Comparison of ENCODE assay signal across 1 cellular context in genomic region chr7:50449881-50450690, GRCh38.
TF ChIP-seq lines count a peak whose summit lies in the region.

A gene with protein sequence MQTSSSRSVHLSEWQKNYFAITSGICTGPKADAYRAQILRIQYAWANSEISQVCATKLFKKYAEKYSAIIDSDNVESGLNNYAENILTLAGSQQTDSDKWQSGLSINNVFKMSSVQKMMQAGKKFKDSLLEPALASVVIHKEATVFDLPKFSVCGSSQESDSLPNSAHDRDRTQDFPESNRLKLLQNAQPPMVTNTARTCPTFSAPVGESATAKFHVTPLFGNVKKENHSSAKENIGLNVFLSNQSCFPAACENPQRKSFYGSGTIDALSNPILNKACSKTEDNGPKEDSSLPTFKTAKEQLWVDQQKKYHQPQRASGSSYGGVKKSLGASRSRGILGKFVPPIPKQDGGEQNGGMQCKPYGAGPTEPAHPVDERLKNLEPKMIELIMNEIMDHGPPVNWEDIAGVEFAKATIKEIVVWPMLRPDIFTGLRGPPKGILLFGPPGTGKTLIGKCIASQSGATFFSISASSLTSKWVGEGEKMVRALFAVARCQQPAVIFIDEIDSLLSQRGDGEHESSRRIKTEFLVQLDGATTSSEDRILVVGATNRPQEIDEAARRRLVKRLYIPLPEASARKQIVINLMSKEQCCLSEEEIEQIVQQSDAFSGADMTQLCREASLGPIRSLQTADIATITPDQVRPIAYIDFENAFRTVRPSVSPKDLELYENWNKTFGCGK (minus strand): TSS chr7:50450350. CDS start chr7:50447287, 3,063 bp downstream.

TF ChIP-seq in K562, 482 proteins besides CTCF, POLR2A, EP300 and RAD21 (continued from another document and continues in another):
- TF ChIP-seq CTCFL (IDR thresholded peaks at IDR 0.05; ENCODE audit: borderline replicate concordance, insufficient read depth, low read depth, low read length, poor library complexity, severe bottlenecking) (no peak), MIER1 (IDR thresholded peaks at IDR 0.05; ENCODE audit: low read depth) (no peak), SNIP1 (IDR thresholded peaks at IDR 0.05; ENCODE audit: low read depth) (no peak), DLX4 (CRISPR knock-in tag; IDR thresholded peaks at IDR 0.05) (no peak), RBFOX2 (IDR thresholded peaks at IDR 0.05; ENCODE audit: low read depth, low read length) (peak; percentile 87), HOXB6 (CRISPR knock-in tag; IDR thresholded peaks at IDR 0.05; ENCODE audit: borderline replicate concordance) (no peak), PCBP2 (IDR thresholded peaks at IDR 0.05; ENCODE audit: low read depth, low read length, poor library complexity, severe bottlenecking) (no peak), AFF1 (IDR thresholded peaks at IDR 0.05; ENCODE audit: low read depth in 1 of 2, partially characterized antibody in 2 of 2) (no peak), PYGO2 (tag; IDR thresholded peaks at IDR 0.05) (no peak), HMGXB4 (CRISPR knock-in tag; IDR thresholded peaks at IDR 0.05) (peak; percentile 75; the same call in 1 of the 2 replicates), HDAC1 (IDR thresholded peaks at IDR 0.05) (peak in 1 of 2 experiments; percentile 92; a peak in 2 of 4 replicates), RFX5 (IDR thresholded peaks at IDR 0.05; ENCODE audit: low read depth, low read length) (no peak), FOXK2 (conservative IDR thresholded peaks at IDR 0.05 in 1 of 2, IDR thresholded peaks at IDR 0.05 in 1 of 2; ENCODE audit: low read depth in 2 of 2) (no peak), PHTF2 (CRISPR knock-in tag; IDR thresholded peaks at IDR 0.05) (no peak), ZFX (CRISPR knock-in tag; IDR thresholded peaks at IDR 0.05) (peak; percentile 84), RCOR1 (IDR thresholded peaks at IDR 0.05; ENCODE audit: borderline replicate concordance in 1 of 2, low read depth in 2 of 2, low read length in 2 of 2) (no peak; a peak in 1 of 4 replicates), NFE2L1 (tag; IDR thresholded peaks at IDR 0.05; ENCODE audit: borderline replicate concordance, low read depth) (no peak), ELF2 (CRISPR knock-in tag; IDR thresholded peaks at IDR 0.05) (no peak), KDM2B (CRISPR knock-in tag; IDR thresholded peaks at IDR 0.05) (no peak), NCOA6 (IDR thresholded peaks at IDR 0.05) (peak; percentile 99), ZFPM2 (CRISPR knock-in tag; IDR thresholded peaks at IDR 0.05) (no peak), NFATC3 (IDR thresholded peaks at IDR 0.05) (no peak), POLR2AphosphoS5 (IDR thresholded peaks at IDR 0.05; ENCODE audit: control insufficient read depth, insufficient read depth, low read depth, low read length) (peak; percentile 69; the same call in 1 of the 2 replicates), HNRNPK (IDR thresholded peaks at IDR 0.05; ENCODE audit: low read depth, low read length, poor library complexity, severe bottlenecking) (no peak), E2F5 (CRISPR knock-in tag; IDR thresholded peaks at IDR 0.05) (0 out of 2 replicates have a peak, but pooled peaks have one; percentile 18), SFPQ (IDR thresholded peaks at IDR 0.05; ENCODE audit: low read depth, low read length) (no peak), KLF10 (CRISPR knock-in tag; IDR thresholded peaks at IDR 0.05) (no peak), POLR2G (IDR thresholded peaks at IDR 0.05; ENCODE audit: low read depth, low read length) (peak; percentile 86), CBX8 (IDR thresholded peaks at IDR 0.05; ENCODE audit: borderline replicate concordance, extremely low read depth, low read depth, low read length, poor library complexity, severe bottlenecking) (no peak), E2F6 (IDR thresholded peaks at IDR 0.05; ENCODE audit: borderline replicate concordance in 1 of 2, extremely low read depth in 1 of 2, insufficient read depth in 1 of 2, insufficient read length in 1 of 2, low read depth in 1 of 2, low read length in 1 of 2, poor library complexity in 1 of 2, severe bottlenecking in 1 of 2) (peak; percentile 87 to 92), ZNF511 (CRISPR knock-in tag; IDR thresholded peaks at IDR 0.05) (0 out of 2 replicates have a peak, but pooled peaks have one; percentile 57), EP400 (IDR thresholded peaks at IDR 0.05) (peak; percentile 65), HMGN3 (IDR thresholded peaks at IDR 0.05; ENCODE audit: borderline replicate concordance, extremely low read depth, insufficient read length, low read depth, low read length) (peak; percentile 53), HCFC1 (IDR thresholded peaks at IDR 0.05; ENCODE audit: low read depth, low read length) (peak; percentile 40; the same call in 1 of the 2 replicates)
- TF ChIP-seq, protein P1, sequence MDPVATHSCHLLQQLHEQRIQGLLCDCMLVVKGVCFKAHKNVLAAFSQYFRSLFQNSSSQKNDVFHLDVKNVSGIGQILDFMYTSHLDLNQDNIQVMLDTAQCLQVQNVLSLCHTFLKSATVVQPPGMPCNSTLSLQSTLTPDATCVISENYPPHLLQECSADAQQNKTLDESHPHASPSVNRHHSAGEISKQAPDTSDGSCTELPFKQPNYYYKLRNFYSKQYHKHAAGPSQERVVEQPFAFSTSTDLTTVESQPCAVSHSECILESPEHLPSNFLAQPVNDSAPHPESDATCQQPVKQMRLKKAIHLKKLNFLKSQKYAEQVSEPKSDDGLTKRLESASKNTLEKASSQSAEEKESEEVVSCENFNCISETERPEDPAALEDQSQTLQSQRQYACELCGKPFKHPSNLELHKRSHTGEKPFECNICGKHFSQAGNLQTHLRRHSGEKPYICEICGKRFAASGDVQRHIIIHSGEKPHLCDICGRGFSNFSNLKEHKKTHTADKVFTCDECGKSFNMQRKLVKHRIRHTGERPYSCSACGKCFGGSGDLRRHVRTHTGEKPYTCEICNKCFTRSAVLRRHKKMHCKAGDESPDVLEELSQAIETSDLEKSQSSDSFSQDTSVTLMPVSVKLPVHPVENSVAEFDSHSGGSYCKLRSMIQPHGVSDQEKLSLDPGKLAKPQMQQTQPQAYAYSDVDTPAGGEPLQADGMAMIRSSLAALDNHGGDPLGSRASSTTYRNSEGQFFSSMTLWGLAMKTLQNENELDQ (CRISPR knock-in tag; IDR thresholded peaks at IDR 0.05; ENCODE audit: borderline replicate concordance) = no peak
- TF ChIP-seq, protein P2, sequence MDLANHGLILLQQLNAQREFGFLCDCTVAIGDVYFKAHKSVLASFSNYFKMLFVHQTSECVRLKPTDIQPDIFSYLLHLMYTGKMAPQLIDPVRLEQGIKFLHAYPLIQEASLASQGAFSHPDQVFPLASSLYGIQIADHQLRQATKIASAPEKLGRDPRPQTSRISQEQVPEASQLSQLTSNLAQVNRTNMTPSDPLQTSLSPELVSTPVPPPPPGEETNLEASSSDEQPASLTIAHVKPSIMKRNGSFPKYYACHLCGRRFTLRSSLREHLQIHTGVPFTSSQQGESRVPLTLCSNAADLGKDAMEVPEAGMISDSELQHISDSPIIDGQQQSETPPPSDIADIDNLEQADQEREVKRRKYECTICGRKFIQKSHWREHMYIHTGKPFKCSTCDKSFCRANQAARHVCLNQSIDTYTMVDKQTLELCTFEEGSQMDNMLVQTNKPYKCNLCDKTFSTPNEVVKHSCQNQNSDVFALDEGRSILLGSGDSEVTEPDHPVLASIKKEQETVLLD (IDR thresholded peaks at IDR 0.05) = peak; percentile 99
- TF ChIP-seq, protein P3, sequence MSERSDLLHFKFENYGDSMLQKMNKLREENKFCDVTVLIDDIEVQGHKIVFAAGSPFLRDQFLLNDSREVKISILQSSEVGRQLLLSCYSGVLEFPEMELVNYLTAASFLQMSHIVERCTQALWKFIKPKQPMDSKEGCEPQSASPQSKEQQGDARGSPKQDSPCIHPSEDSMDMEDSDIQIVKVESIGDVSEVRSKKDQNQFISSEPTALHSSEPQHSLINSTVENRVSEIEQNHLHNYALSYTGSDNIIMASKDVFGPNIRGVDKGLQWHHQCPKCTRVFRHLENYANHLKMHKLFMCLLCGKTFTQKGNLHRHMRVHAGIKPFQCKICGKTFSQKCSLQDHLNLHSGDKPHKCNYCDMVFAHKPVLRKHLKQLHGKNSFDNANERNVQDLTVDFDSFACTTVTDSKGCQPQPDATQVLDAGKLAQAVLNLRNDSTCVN (CRISPR knock-in tag; IDR thresholded peaks at IDR 0.05) = no peak
